2 cellular contexts compared by ENCODE assay signal in the genomic region with DNA sequence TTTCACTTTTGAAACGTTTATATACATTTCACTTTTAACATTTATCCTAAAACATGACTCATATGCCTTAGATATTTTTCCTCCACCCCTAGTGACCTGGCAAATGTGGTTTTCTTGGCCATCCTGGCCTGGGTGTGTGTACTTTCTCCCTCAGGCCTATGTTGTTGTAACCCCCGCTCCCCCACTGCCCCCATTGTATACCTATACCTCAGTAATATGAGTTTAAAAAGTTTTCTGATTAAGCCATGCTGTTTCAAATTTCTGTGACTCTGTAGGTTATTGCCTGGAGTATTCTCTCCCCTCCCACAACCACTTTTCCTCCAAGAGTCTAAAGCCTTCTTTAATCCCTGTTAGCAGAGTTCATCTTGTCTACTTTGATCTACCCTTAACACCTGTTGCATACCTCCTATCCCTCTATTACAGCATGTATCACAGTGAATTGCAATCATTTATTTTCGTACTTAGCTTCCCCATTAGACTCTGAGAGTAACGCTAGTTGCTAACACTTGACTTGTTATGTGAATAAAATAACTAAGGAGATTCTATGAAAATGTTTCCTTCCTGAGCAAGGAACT.
TF ChIP-seq lines count a peak whose summit lies in the region.

No MANE protein-coding gene starts in this region.

TF ChIP-seq in HEK293, 187 proteins besides CTCF, POLR2A, EP300 and RAD21 (continued from another document):
- TF ChIP-seq ZNF341 (tag by site-specific recombination; IDR thresholded peaks at IDR 0.05; ENCODE audit: low read depth) (no peak), SCRT1 (tag by site-specific recombination; IDR thresholded peaks at IDR 0.05; ENCODE audit: borderline replicate concordance) (peak; percentile 64; the same call in 1 of the 2 replicates)

TF ChIP-seq in SK-N-SH, 30 proteins besides CTCF, POLR2A, EP300 and RAD21 (continued from another document):
- TF ChIP-seq, protein P1, sequence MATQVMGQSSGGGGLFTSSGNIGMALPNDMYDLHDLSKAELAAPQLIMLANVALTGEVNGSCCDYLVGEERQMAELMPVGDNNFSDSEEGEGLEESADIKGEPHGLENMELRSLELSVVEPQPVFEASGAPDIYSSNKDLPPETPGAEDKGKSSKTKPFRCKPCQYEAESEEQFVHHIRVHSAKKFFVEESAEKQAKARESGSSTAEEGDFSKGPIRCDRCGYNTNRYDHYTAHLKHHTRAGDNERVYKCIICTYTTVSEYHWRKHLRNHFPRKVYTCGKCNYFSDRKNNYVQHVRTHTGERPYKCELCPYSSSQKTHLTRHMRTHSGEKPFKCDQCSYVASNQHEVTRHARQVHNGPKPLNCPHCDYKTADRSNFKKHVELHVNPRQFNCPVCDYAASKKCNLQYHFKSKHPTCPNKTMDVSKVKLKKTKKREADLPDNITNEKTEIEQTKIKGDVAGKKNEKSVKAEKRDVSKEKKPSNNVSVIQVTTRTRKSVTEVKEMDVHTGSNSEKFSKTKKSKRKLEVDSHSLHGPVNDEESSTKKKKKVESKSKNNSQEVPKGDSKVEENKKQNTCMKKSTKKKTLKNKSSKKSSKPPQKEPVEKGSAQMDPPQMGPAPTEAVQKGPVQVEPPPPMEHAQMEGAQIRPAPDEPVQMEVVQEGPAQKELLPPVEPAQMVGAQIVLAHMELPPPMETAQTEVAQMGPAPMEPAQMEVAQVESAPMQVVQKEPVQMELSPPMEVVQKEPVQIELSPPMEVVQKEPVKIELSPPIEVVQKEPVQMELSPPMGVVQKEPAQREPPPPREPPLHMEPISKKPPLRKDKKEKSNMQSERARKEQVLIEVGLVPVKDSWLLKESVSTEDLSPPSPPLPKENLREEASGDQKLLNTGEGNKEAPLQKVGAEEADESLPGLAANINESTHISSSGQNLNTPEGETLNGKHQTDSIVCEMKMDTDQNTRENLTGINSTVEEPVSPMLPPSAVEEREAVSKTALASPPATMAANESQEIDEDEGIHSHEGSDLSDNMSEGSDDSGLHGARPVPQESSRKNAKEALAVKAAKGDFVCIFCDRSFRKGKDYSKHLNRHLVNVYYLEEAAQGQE (IDR thresholded peaks at IDR 0.05; ENCODE audit: low read depth, low read length) = no peak
